In the genomic region with DNA sequence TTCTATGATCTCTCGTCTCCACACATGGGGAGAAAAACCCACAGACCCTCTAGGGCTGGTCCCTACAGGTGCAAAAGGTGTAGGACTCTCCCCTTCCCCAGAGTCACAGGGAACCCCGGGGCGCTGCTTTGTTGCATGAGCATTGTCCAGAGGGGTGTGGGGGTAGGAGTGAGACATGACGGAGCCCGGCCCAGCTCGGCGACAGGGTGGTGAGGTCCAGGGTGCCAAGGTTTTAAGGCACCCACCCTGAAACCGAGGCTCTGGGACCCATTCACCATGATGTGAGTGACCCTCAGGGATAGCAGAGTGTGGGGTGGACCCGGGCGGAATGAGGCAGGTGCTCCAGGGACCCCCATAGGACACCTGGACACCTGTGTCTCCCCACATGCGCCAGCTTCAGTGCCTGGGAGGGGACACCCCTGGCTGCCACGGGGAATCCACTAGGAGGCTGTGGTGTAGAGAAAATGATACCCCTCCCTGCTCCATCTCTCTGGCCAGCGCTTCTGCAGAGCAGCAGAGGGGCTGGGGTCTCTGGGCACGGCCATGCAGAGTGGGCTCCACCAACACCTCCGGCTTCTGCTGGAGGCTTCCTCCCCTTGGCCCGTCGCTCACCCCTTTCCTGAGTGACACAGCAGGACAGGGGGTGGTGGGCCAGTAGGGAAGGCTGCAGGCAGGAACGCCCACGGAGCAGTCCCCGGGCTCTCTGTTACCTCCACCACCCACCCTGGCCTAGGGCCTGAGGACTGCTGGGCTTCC, we compare ENCODE assay signal across 27 cellular contexts. TPM values are rescaled to one million over a fixed set of nuclear protein-coding genes. Genes with fewer than 3 reads are reported as not detected.
"Had no signal": no experiment of that assay in that cellular context is flagged by ENCODE, and none has a peak within 500 bp of the region (broad histone marks: within the 10 kb centered on the region; RNA-seq: fewer than 3 reads in every experiment).

No MANE protein-coding gene starts in this region.

- H3K36me3 Mint-ChIP-seq: memory B cell, mesothelial cell of epicardium, natural killer cell had no signal

- H3K27me3 ChIP-seq: upper lobe of left lung, vagina had no signal

- H3K36me3 ChIP-seq: heart left ventricle, left lung, lower lobe of right lung, tibial artery, upper lobe of left lung, vagina had no signal

- H3K4me1 ChIP-seq: parathyroid adenoma, tibial artery, vagina had no signal

- H3K9me3 Mint-ChIP-seq: memory B cell; mesothelial cell of epicardium; natural killer cell; neural crest cell; stimulated activated naive CD8-positive, alpha-beta T cell treated with anti-CD3 and anti-CD28 coated beads, Interleukin-15, Interleukin-2, amounts not matched to agents 100 ng/mL and 50 ng/mL, for 24 hours had no signal

- H3K27ac Mint-ChIP-seq: memory B cell; mesothelial cell of epicardium; natural killer cell; stimulated activated naive CD8-positive, alpha-beta T cell treated with anti-CD3 and anti-CD28 coated beads, Interleukin-15, Interleukin-2, amounts not matched to agents 100 ng/mL and 50 ng/mL, for 24 hours had no signal

- H3K4me3 Mint-ChIP-seq: memory B cell; mesothelial cell of epicardium; natural killer cell; neural crest cell; stimulated activated naive CD8-positive, alpha-beta T cell treated with anti-CD3 and anti-CD28 coated beads, Interleukin-15, Interleukin-2, amounts not matched to agents 100 ng/mL and 50 ng/mL, for 24 hours had no signal

- H3K4me1 Mint-ChIP-seq: mesothelial cell of epicardium, natural killer cell, neural crest cell had no signal

- ATAC-seq: left lung, natural killer cell, sciatic nerve had no signal

- DNase-seq: cortex of kidney; dorsolateral prefrontal cortex; effector CD8-positive, alpha-beta T cell; foreskin melanocyte; heart left ventricle; hippocampal formation; lower lobe of right lung; natural killer cell; occipital lobe; stimulated activated CD4-positive, alpha-beta T cell treated with anti-CD3 and anti-CD28 coated beads, Interleukin-12 subunit alpha, Interleukin-12 subunit beta, amount 100 ng/mL, for 4 hours; tibial artery had no signal

- H3K4me3 ChIP-seq: dorsolateral prefrontal cortex, heart left ventricle, left lung, lower lobe of right lung, skin epidermis, tibial artery, upper lobe of left lung, vagina had no signal

- H3K27ac ChIP-seq: dorsolateral prefrontal cortex, heart left ventricle, left lung, lower lobe of right lung, parathyroid adenoma, skin epidermis, tibial artery, upper lobe of left lung, vagina had no signal

- H3K9me3 ChIP-seq: heart left ventricle, left lung, lower lobe of right lung, tibial artery, upper lobe of left lung, vagina had no signal

- H3K9ac ChIP-seq: parathyroid adenoma had no signal

RNA-seq across cellular contexts. Expression of gene KRTAP5-5, which starts 15.2 kb away (rescaled TPM):
- total RNA-seq: glomerular endothelial cell, heart left ventricle, left lung, lower lobe of right lung, mesothelial cell of epicardium, myocyte, natural killer cell, neural crest cell, occipital lobe, pulmonary artery endothelial cell, sciatic nerve, temporal lobe, upper lobe of left lung, vagina had no signal
- polyA plus RNA-seq: esophagus, heart left ventricle had no signal

RNA-seq across cellular contexts. Expression of gene KRTAP5-4, which starts 22.8 kb away (rescaled TPM):
- total RNA-seq: dorsolateral prefrontal cortex, glomerular endothelial cell, heart left ventricle, left lung, lower lobe of right lung, mesothelial cell of epicardium, mucosa of gallbladder, myocyte, natural killer cell, neural crest cell, occipital lobe, pulmonary artery endothelial cell, sciatic nerve, upper lobe of left lung, vagina had no signal
- polyA plus RNA-seq: esophagus, heart left ventricle had no signal

RNA-seq across cellular contexts. Expression of gene KRTAP5-3, which starts 36.5 kb away (rescaled TPM):
- total RNA-seq: dorsolateral prefrontal cortex, glomerular endothelial cell, heart left ventricle, left lung, lower lobe of right lung, mesothelial cell of epicardium, mucosa of gallbladder, myocyte, natural killer cell, neural crest cell, occipital lobe, pulmonary artery endothelial cell, sciatic nerve, temporal lobe, upper lobe of left lung, vagina had no signal
- polyA plus RNA-seq: esophagus, heart left ventricle had no signal

RNA-seq across cellular contexts. Expression of gene KRTAP5-2, which starts 46.7 kb away (rescaled TPM):
- total RNA-seq: glomerular endothelial cell, heart left ventricle, left lung, lower lobe of right lung, mesothelial cell of epicardium, myocyte, natural killer cell, neural crest cell, occipital lobe, pulmonary artery endothelial cell, sciatic nerve, temporal lobe, upper lobe of left lung, vagina had no signal
- polyA plus RNA-seq: esophagus, heart left ventricle had no signal

RNA-seq across cellular contexts. Expression of gene KRTAP5-6, which starts 52.2 kb away (rescaled TPM):
- total RNA-seq: glomerular endothelial cell, heart left ventricle, left lung, lower lobe of right lung, mesothelial cell of epicardium, mucosa of gallbladder, myocyte, natural killer cell, neural crest cell, occipital lobe, pulmonary artery endothelial cell, sciatic nerve, temporal lobe, upper lobe of left lung, vagina had no signal
- polyA plus RNA-seq: esophagus, heart left ventricle had no signal
